12 cellular contexts compared by ENCODE assay signal in the genomic region with DNA sequence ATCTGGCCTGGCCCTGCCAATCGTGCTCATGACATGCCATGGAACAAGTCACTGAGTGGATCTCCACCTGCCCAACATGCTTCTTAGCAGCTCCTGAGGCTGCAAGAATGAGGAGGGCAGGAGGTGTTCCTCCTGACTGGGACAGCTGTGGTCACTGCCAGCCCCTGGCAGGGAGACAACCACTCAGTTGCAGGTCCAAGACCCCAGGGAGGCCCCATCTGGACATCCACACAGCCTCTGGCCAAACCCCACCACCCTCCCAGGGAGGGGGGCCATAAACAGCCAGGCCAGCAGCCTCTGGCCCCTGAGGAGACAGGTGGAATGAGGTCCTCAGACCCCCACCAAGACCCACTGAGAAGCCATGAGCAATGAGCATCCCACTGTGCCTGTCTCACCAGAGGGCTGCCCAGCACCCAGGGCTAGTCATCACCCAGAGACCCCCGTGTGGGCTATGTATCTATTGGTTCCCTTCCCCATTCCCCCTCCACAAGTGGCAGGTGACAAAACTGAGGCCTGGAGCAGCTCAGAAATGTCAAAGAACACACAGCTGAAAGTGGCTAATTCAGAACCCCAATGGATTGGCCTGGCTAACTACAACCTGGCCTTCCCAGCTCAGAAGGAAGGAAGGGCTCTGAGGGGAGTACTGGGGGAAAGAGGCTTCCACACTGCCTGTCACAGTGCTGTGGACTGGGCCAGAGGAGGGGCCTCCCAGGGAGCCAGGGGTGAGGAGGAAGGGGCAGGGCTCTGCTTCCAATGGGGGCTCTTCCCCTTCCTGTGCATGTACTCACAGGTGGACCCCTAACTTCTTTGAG. TPM values are rescaled to one million over a fixed set of nuclear protein-coding genes. Genes with fewer than 3 reads are reported as not detected.
DNase-seq lines count a peak whose midpoint lies in the region; ATAC-seq and TF ChIP-seq lines count a peak whose summit lies in the region.
"Had no signal": no experiment of that assay in that cellular context is flagged by ENCODE, and none has a peak within 500 bp of the region (broad histone marks: within the 10 kb centered on the region; RNA-seq: fewer than 3 reads in every experiment).

No MANE protein-coding gene starts in this region.

- H3K9me3 Mint-ChIP-seq in endothelial cell (ENCODE audit: unreplicated experiment) (no peaks in the 10 kb centered on the region), osteocyte (ENCODE audit: unreplicated experiment) (no peaks in the 10 kb centered on the region)

- CTCF ChIA-PET in HEK293T (lab: Yijun Ruan, JAX): no interaction called here

- H3K27me3 Mint-ChIP-seq in endothelial cell (ENCODE audit: unreplicated experiment) (peaks cover 16% of the 10 kb centered on the region), osteocyte (ENCODE audit: unreplicated experiment) (peaks cover 2% of the 10 kb centered on the region)

- H3K4me3 Mint-ChIP-seq in endothelial cell (ENCODE audit: unreplicated experiment) (no peak overlapping the region), osteocyte (ENCODE audit: unreplicated experiment) (no peak overlapping the region)
- H3K4me3 Mint-ChIP-seq: brain, neural progenitor cell had no signal

- H3K36me3 Mint-ChIP-seq in endothelial cell (ENCODE audit: low read depth, unreplicated experiment) (no peaks in the 10 kb centered on the region), osteocyte (ENCODE audit: unreplicated experiment) (no peaks in the 10 kb centered on the region)
- H3K36me3 Mint-ChIP-seq: brain had no signal

- H3K27ac Mint-ChIP-seq in endothelial cell (ENCODE audit: unreplicated experiment) (no peak overlapping the region), osteocyte (ENCODE audit: unreplicated experiment) (no peak overlapping the region)
- H3K27ac Mint-ChIP-seq: brain, neural progenitor cell had no signal

- intact Hi-C loops in left colon (cut with DNase I, micrococcal nuclease): no loop called here

- POLR2A ChIA-PET in HEK293T (lab: Yijun Ruan, JAX): interaction anchor here (1.0 kb wide), 1 partner anchor 19 kb away, joined by 3 read pairs; no protein-coding TSS in a partner anchor

- no peak for TF ChIP-seq CTCF in endothelial cell (IDR thresholded peaks at IDR 0.05; ENCODE audit: unreplicated experiment)
- TF ChIP-seq CTCF in osteocyte (IDR thresholded peaks at IDR 0.05): no peak

- H3K4me1 Mint-ChIP-seq in endothelial cell (ENCODE audit: unreplicated experiment) (peaks cover 2% of the 10 kb centered on the region), osteocyte (ENCODE audit: unreplicated experiment) (peaks cover 12% of the 10 kb centered on the region)

- DNase-seq in stimulated activated CD4-positive, alpha-beta T cell treated with anti-CD3 and anti-CD28 coated beads, Interleukin-4, amount 100 ng/mL, for 24 hours: peak; percentile 4
- DNase-seq in stimulated activated CD4-positive, alpha-beta T cell treated with anti-CD3 and anti-CD28 coated beads, Interleukin-1b, Interleukin-23, amount 100 ng/mL, for 48 hours: no peak
- DNase-seq in endothelial cell (ENCODE audit: low spot score): peak; percentile 8
- DNase-seq in osteocyte (ENCODE audit: extremely low spot score, unreplicated experiment): peak; percentile 84
- no peak for DNase-seq in left colon
- no peak for DNase-seq in NCI-H345 treated with DMSO at 0.1 percent for 48 hours (lab: John Stamatoyannopoulos, UW; ENCODE audit: unreplicated experiment)
- DNase-seq in HEK293T (ENCODE audit: extremely low spot score): no peak
- DNase-seq in NCI-H1694 (lab: John Stamatoyannopoulos, UW): no peak
- DNase-seq: HCEC 1CT, kidney glomerular epithelial cell had no signal

- no peak for ATAC-seq in left colon

TF ChIP-seq in HEK293T, 16 proteins besides CTCF, POLR2A, EP300 and RAD21:
- no peak for TF ChIP-seq NFRKB (IDR thresholded peaks at IDR 0.05)
- no peak for TF ChIP-seq BHLHE40 (IDR thresholded peaks at IDR 0.05; ENCODE audit: borderline replicate concordance)
- no peak for TF ChIP-seq TARDBP (IDR thresholded peaks at IDR 0.05)
- no peak for TF ChIP-seq SP1 (IDR thresholded peaks at IDR 0.05)
- no peak for TF ChIP-seq ARNT (IDR thresholded peaks at IDR 0.05)
- no peak for TF ChIP-seq SUZ12 (IDR thresholded peaks at IDR 0.05)
- no peak for TF ChIP-seq L3MBTL2 (conservative IDR thresholded peaks at IDR 0.05)

RNA-seq across cellular contexts. Expression of a gene that starts 3.0 kb away (rescaled TPM):
- total RNA-seq in endothelial cell (ENCODE audit: unreplicated experiment) (0.31 TPM), osteocyte (2.5 and 3.4 TPM in 2 replicates), left colon (10 to 100 TPM; 35.9 to 56.7 TPM)

RNA-seq across cellular contexts. Expression of a gene that starts 25.5 kb away (rescaled TPM):
- total RNA-seq in endothelial cell (ENCODE audit: unreplicated experiment) (0.77 TPM), osteocyte (10.3 and 12.5 TPM in 2 replicates), left colon (1 to 10 TPM; 1.4 to 2.2 TPM)

Comparison
In these comparisons a context has a peak if more than half of its experiments do, and no peak if none do; other contexts are left out.
1. DNase-seq: peak in stimulated activated CD4-positive, alpha-beta T cell treated with anti-CD3 and anti-CD28 coated beads, Interleukin-4, amount 100 ng/mL, for 24 hours (single experiment), endothelial cell (single experiment) and osteocyte (single experiment); none in stimulated activated CD4-positive, alpha-beta T cell treated with anti-CD3 and anti-CD28 coated beads, Interleukin-1b, Interleukin-23, amount 100 ng/mL, for 48 hours (single experiment), left colon (0 of 2), NCI-H345 treated with DMSO at 0.1 percent for 48 hours (single experiment), HEK293T (single experiment) and NCI-H1694 (single experiment).